ENCODE assay signal across 8 cellular contexts in genomic region chr1:156213644-156213966, GRCh38. TPM values are rescaled to one million over a fixed set of nuclear protein-coding genes. Genes with fewer than 3 reads are reported as not detected.
DNase-seq lines count a peak whose midpoint lies in the region; ATAC-seq and TF ChIP-seq lines count a peak whose summit lies in the region.

No MANE protein-coding gene starts in this region.

- H3K27me3 Mint-ChIP-seq in activated CD4-positive, alpha-beta T cell treated with anti-CD3 and anti-CD28 coated beads, Interleukin-2, amount 10 ng/mL, durations not matched to agents 24 days and 14 days: no peaks in the 10 kb centered on the region

- H3K36me3 Mint-ChIP-seq in activated CD4-positive, alpha-beta T cell treated with anti-CD3 and anti-CD28 coated beads, Interleukin-2, amount 10 ng/mL, durations not matched to agents 24 days and 14 days (ENCODE audit: low read depth): peaks cover 71% of the 10 kb centered on the region

- H3K9me3 ChIP-seq in left lung (no peaks in the 10 kb centered on the region), thymus (ENCODE audit: control insufficient read depth) (no peaks in the 10 kb centered on the region)

- H3K4me1 Mint-ChIP-seq in activated CD4-positive, alpha-beta T cell treated with anti-CD3 and anti-CD28 coated beads, Interleukin-2, amount 10 ng/mL, durations not matched to agents 24 days and 14 days: peaks cover 42% of the 10 kb centered on the region

- H3K4me1 ChIP-seq in left lung (peaks cover 18 to 57% of the 10 kb centered on the region in 2 donors), thymus (ENCODE audit: control insufficient read depth, insufficient read depth, low read length) (peaks cover 5% of the 10 kb centered on the region)

- no peaks in the 10 kb centered on the region for H3K9me3 Mint-ChIP-seq in activated CD4-positive, alpha-beta T cell treated with anti-CD3 and anti-CD28 coated beads, Interleukin-2, amount 10 ng/mL, durations not matched to agents 24 days and 14 days

- peaks cover 0 to 40% of the 10 kb centered on the region in 2 donors for H3K36me3 ChIP-seq in left lung
- peaks cover 17% of the 10 kb centered on the region for H3K36me3 ChIP-seq in thymus (ENCODE audit: control insufficient read depth, insufficient read depth)

- no peak for DNase-seq in activated CD4-positive, alpha-beta T cell treated with anti-CD3 and anti-CD28 coated beads, Interleukin-2, amount 10 ng/mL, durations not matched to agents 24 days and 14 days
- DNase-seq in activated CD4-positive, alpha-beta T cell treated with anti-CD3 and anti-CD28 coated beads, Interleukin-2, amount 50 U/mL, for 4 hours: no peak
- DNase-seq in left lung: no peak

- no peaks in the 10 kb centered on the region for H3K27me3 ChIP-seq in left lung
- H3K27me3 ChIP-seq in thymus (ENCODE audit: control insufficient read depth, insufficient read depth): no peaks in the 10 kb centered on the region

- H3K27ac ChIP-seq in angular gyrus (ENCODE audit: low read depth, low read length) (peak overlapping the region; percentile 98), left lung (peak overlapping the region; percentile 94 to 98), thymus (ENCODE audit: low read depth) (peak overlapping the region; percentile 99)

- peak overlapping the region; percentile 99 for H3K27ac Mint-ChIP-seq in activated CD4-positive, alpha-beta T cell treated with anti-CD3 and anti-CD28 coated beads, Interleukin-2, amount 10 ng/mL, durations not matched to agents 24 days and 14 days

- H3K4me3 Mint-ChIP-seq in activated CD4-positive, alpha-beta T cell treated with anti-CD3 and anti-CD28 coated beads, Interleukin-2, amount 10 ng/mL, durations not matched to agents 24 days and 14 days: peak overlapping the region; percentile 98

- intact Hi-C loops in activated CD4-positive, alpha-beta T cell treated with anti-CD3 and anti-CD28 coated beads, Interleukin-2, amount 10 ng/mL, durations not matched to agents 24 days and 14 days (cut with micrococcal nuclease): loop anchor here (1.0 to 10.0 kb wide), 5 partner anchors 10 to 291 kb away; partner anchors contain the start of genes MEF2D and SMG5
- intact Hi-C loops in left lung (cut with DNase I): no loop called here

- no peak for ATAC-seq in left lung
- no peak for ATAC-seq in HG03139 (IDR thresholded peaks at IDR 0.05; ENCODE audit: unreplicated experiment)
- no peak for ATAC-seq in HG02642 (IDR thresholded peaks at IDR 0.05; ENCODE audit: poor library complexity, unreplicated experiment)
- ATAC-seq in HG02938 (IDR thresholded peaks at IDR 0.05; ENCODE audit: unreplicated experiment): no peak

- no peak for TF ChIP-seq CTCF in left lung (IDR thresholded peaks at IDR 0.05)

- WGBS in thymus: 32% methylated on average over 11 of the region's 11 CpGs

- H3K4me3 ChIP-seq in left lung (peak overlapping the region; percentile 62 to 67), thymus (ENCODE audit: low read length) (peak overlapping the region; percentile 56)

RNA-seq across cellular contexts. Expression of gene PMF1, which starts 0.8 kb away (rescaled TPM):
- total RNA-seq in activated CD4-positive, alpha-beta T cell treated with anti-CD3 and anti-CD28 coated beads, Interleukin-2, amount 10 ng/mL, durations not matched to agents 24 days and 14 days: 107 and 113 TPM in 2 replicates
- 10 to 100 TPM; 40.1 to 49.6 TPM for total RNA-seq in left lung
- 67.4 TPM for polyA plus RNA-seq in thymus

RNA-seq across cellular contexts. Expression of gene SLC25A44, which starts 19.7 kb away (rescaled TPM):
- total RNA-seq in activated CD4-positive, alpha-beta T cell treated with anti-CD3 and anti-CD28 coated beads, Interleukin-2, amount 10 ng/mL, durations not matched to agents 24 days and 14 days: 61.0 and 67.9 TPM in 2 replicates
- total RNA-seq in left lung: 10 to 100 TPM; 19.2 to 29.1 TPM
- 10.7 TPM for polyA plus RNA-seq in thymus

RNA-seq across cellular contexts. Expression of gene BGLAP, which starts 28.4 kb away (rescaled TPM):
- 1.9 and 2.3 TPM in 2 replicates for total RNA-seq in activated CD4-positive, alpha-beta T cell treated with anti-CD3 and anti-CD28 coated beads, Interleukin-2, amount 10 ng/mL, durations not matched to agents 24 days and 14 days
- total RNA-seq in left lung: 1 to 10 TPM in 1 of 2 donors, under 1 TPM in 1; 0.99 to 1.0 TPM
- 4.3 TPM for polyA plus RNA-seq in thymus

RNA-seq across cellular contexts. Expression of gene PAQR6, which starts 34.3 kb away (rescaled TPM):
- 4.2 and 4.6 TPM in 2 replicates for total RNA-seq in activated CD4-positive, alpha-beta T cell treated with anti-CD3 and anti-CD28 coated beads, Interleukin-2, amount 10 ng/mL, durations not matched to agents 24 days and 14 days
- 1 to 10 TPM; 1.4 to 2.0 TPM for total RNA-seq in left lung
- 8.6 TPM for polyA plus RNA-seq in thymus
